In genomic region chr9:755454-756381, GRCh38 we compare ENCODE assay signal across 8 cellular contexts.
DNase-seq lines count a peak whose midpoint lies in the region; ATAC-seq lines count a peak whose summit lies in the region.

No MANE protein-coding gene starts in this region.

- in situ Hi-C loops in SK-MEL-5 (cut with HindIII; ENCODE audit: low pct_unique_long_range_greater_than_20kb, low sequenced_read_pairs) = loop anchor here (25.0 kb wide), 1 partner anchor 143 kb away; no protein-coding TSS in a partner anchor

- no peak for ATAC-seq in HG03571 (IDR thresholded peaks at IDR 0.05; ENCODE audit: unreplicated experiment)

- DNase-seq in 8988T (peak; percentile 33), H4 (ENCODE audit: low spot score) (peak; percentile 81), SK-MEL-5 (ENCODE audit: low read depth, low spot score) (peak; percentile 37), fibroblast of the conjunctiva (ENCODE audit: low read depth) (peak; percentile 32), caudate nucleus (lab: John Stamatoyannopoulos, UW) (no peak), pons (ENCODE audit: low spot score) (no peak), COR-L47 (lab: John Stamatoyannopoulos, UW) (no peak)

- no peak overlapping the region for H3K27ac ChIP-seq in caudate nucleus (ENCODE audit: low read depth, low read length)

Comparison
In these comparisons a context has a peak if more than half of its experiments do, and no peak if none do; other contexts are left out.
1. DNase-seq: peak in 8988T (single experiment), H4 (single experiment), SK-MEL-5 (single experiment) and fibroblast of the conjunctiva (single experiment); none in caudate nucleus (0 of 61), pons (single experiment) and COR-L47 (single experiment).